18 cellular contexts compared by ENCODE assay signal in the genomic region with DNA sequence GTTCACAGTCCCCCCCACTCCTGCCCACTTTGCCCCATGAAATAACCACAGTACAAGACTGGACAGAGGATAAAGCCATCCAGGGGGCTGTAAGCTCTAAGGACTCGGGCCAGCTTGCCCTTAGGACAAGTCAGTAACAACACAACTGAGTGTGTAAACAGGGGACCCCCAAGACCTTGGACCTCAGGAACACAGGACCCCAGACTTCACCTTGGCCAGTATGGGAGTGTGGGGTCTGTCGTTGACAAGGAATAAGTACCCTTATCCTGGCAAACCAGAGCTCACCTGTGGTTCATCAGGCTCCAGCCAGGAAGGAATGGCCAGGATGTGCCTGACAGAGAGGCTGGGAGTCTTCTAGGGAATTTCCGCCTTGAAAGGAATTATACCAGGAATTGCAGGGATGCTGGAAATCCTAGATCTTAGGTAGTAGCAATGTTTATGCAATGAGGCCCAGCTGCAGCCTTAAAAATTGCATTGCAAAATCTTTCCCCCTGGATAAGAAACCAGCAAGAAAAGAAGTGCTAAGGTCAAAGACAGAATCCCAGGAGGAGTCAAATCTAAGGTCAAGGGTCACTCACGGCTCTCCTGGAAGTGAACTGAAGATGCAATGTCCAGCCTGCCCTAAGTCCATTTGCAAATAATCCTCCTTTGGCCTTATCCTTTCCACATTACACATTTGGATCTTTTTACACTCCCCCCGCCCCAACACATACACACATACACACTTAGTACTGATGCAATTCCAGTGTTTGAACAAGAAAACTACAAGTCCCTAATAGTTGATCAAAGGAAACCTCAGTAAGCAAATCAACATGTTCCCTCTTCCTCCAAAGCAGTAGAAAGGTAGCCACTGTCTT. TPM values are rescaled to one million over a fixed set of nuclear protein-coding genes. Genes with fewer than 3 reads are reported as not detected.
DNase-seq lines count a peak whose midpoint lies in the region; ATAC-seq, FAIRE-seq and TF ChIP-seq lines count a peak whose summit lies in the region.
"Had no signal": no experiment of that assay in that cellular context is flagged by ENCODE, and none has a peak within 500 bp of the region (broad histone marks: within the 10 kb centered on the region; RNA-seq: fewer than 3 reads in every experiment).

No MANE protein-coding gene starts in this region.

- DNase-seq in natural killer cell treated with Interleukin-12 subunit alpha and Interleukin-12 subunit beta and Interleukin-15 and Interleukin-18, amount 100 ng/mL, for 72 hours (ENCODE audit: low spot score): peak; percentile 38
- no peak for DNase-seq in natural killer cell
- DNase-seq in K562 (ENCODE audit: extremely low read depth in 1 of 4, low spot score in 3 of 4): no peak
- peak; percentile 71 for DNase-seq in mesenteric fat pad (ENCODE audit: low spot score)
- DNase-seq in mesenchymal stem cell: no peak
- DNase-seq in activated CD8-positive, alpha-beta memory T cell treated with anti-CD3 and anti-CD28 coated beads, Interleukin-2, amount 10 ng/mL, durations not matched to agents 7 days and 5 days: no peak
- DNase-seq in activated CD8-positive, alpha-beta memory T cell treated with anti-CD3 and anti-CD28 coated beads, Interleukin-2, amount 50 U/mL, for 4 hours: no peak
- DNase-seq: ACHN; C1 segment of cervical spinal cord; CD4-positive, alpha-beta T cell; DMS79; HFFc6 had no signal

- no peak overlapping the region for H3K4ac ChIP-seq in mesenchymal stem cell (ENCODE audit: low read depth in 1 of 2, low read length in 2 of 2)

- H3K36me3 ChIP-seq in K562 (ENCODE audit: control insufficient read depth, insufficient read depth, low read length): no peaks in the 10 kb centered on the region
- peaks cover 0 to 3% of the 10 kb centered on the region in 2 experiments for H3K36me3 ChIP-seq in mesenchymal stem cell (ENCODE audit: control insufficient read depth in 1 of 2, insufficient read depth in 2 of 2, low read depth in 1 of 2, low read length in 2 of 2)
- H3K36me3 ChIP-seq: HAP-1 had no signal

- no peak overlapping the region for H2BK120ac ChIP-seq in mesenchymal stem cell (ENCODE audit: low read depth, low read length)

- no peak overlapping the region for H3K23ac ChIP-seq in mesenchymal stem cell (ENCODE audit: low read length in 2 of 2)

- H4K20me1 ChIP-seq in K562 (replicated peaks; ENCODE audit: control insufficient read depth, insufficient read depth, low read length): peaks cover 3% of the 10 kb centered on the region; the same call in 1 of the 2 replicates

- intact Hi-C loops in natural killer cell (cut with micrococcal nuclease): no loop called here
- intact Hi-C loops in K562 (cut with micrococcal nuclease): loop anchor here (10.0 kb wide), 1 partner anchor 230 kb away; no protein-coding TSS in a partner anchor

- no TSS peak for BruUV-seq in K562 (replicated peaks; lab: Mats Ljungman, UMichigan)

- H2AK5ac ChIP-seq in mesenchymal stem cell (ENCODE audit: low read length, severe bottlenecking): no peak overlapping the region

- no peak for TF ChIP-seq EP300 in K562 (IDR thresholded peaks at IDR 0.05; ENCODE audit: low read length)

- H3K27ac Mint-ChIP-seq in natural killer cell treated with Interleukin-12 subunit alpha and Interleukin-12 subunit beta and Interleukin-15 and Interleukin-18, amount 100 ng/mL, for 72 hours: no peak overlapping the region
- no peak overlapping the region for H3K27ac Mint-ChIP-seq in natural killer cell
- H3K27ac Mint-ChIP-seq in activated CD8-positive, alpha-beta memory T cell treated with anti-CD3 and anti-CD28 coated beads, Interleukin-2, amount 10 ng/mL, durations not matched to agents 7 days and 5 days: no peak overlapping the region
- H3K27ac Mint-ChIP-seq: CD4-positive, alpha-beta T cell; HFFc6 had no signal

- no peak overlapping the region for H2BK12ac ChIP-seq in mesenchymal stem cell (ENCODE audit: low read length in 2 of 2)

- no peak for TF ChIP-seq RAD21 in K562 (CRISPR knock-in tag; conservative IDR thresholded peaks at IDR 0.05 in 1 of 2, IDR thresholded peaks at IDR 0.05 in 1 of 2)

- CTCF ChIA-PET in K562 (lab: Yijun Ruan, JAX; ENCODE audit: low intra/inter-chr PET ratio): no interaction called here
- CTCF ChIA-PET in activated CD8-positive, alpha-beta memory T cell treated with anti-CD3 and anti-CD28 coated beads, Interleukin-2, amount 10 ng/mL, durations not matched to agents 7 days and 5 days (lab: Charles Lee): interaction anchor here (0.7 to 6.5 kb wide), 9 partner anchors 8 to 230 kb away, joined by 3 to 70 read pairs (median 3); no protein-coding TSS in a partner anchor

- H3K27me3 Mint-ChIP-seq in natural killer cell treated with Interleukin-12 subunit alpha and Interleukin-12 subunit beta and Interleukin-15 and Interleukin-18, amount 100 ng/mL, for 72 hours: peaks cover 7 to 18% of the 10 kb centered on the region in 2 donors
- H3K27me3 Mint-ChIP-seq in natural killer cell (ENCODE audit: low read depth in 2 of 2): peaks cover 6 to 7% of the 10 kb centered on the region in 2 donors
- peaks cover 44% of the 10 kb centered on the region for H3K27me3 Mint-ChIP-seq in activated CD8-positive, alpha-beta memory T cell treated with anti-CD3 and anti-CD28 coated beads, Interleukin-2, amount 10 ng/mL, durations not matched to agents 7 days and 5 days

- peaks cover 0 to 14% of the 10 kb centered on the region in 2 experiments; a peak in 3 of 5 replicates for H3K27me3 ChIP-seq in K562 (ENCODE audit: control insufficient read depth in 2 of 2, insufficient read depth in 2 of 2, low read length in 2 of 2)
- peaks cover 8 to 41% of the 10 kb centered on the region in 2 experiments for H3K27me3 ChIP-seq in mesenchymal stem cell (ENCODE audit: control insufficient read depth in 1 of 2, insufficient read depth in 1 of 2, low read length in 2 of 2)

- H3K18ac ChIP-seq in mesenchymal stem cell (ENCODE audit: low read depth in 1 of 2, low read length in 2 of 2): no peak overlapping the region

- H3K4me3 ChIP-seq in K562 (no peak overlapping the region), mesenchymal stem cell (ENCODE audit: insufficient read depth in 1 of 2, low read depth in 1 of 2, low read length in 2 of 2) (no peak overlapping the region)
- H3K4me3 ChIP-seq: GM12878, HAP-1 had no signal

- no peak for TF ChIP-seq CTCF in natural killer cell (IDR thresholded peaks at IDR 0.05)
- TF ChIP-seq CTCF in K562 (IDR thresholded peaks at IDR 0.05 in 2 of 3, conservative IDR thresholded peaks at IDR 0.05 in 1 of 3; ENCODE audit: insufficient read depth in 2 of 3, low read depth in 1 of 3, low read length in 3 of 3): no peak

- H3K4me1 ChIP-seq in K562 (replicated peaks in 1 of 2; ENCODE audit: control insufficient read depth in 2 of 2, insufficient read depth in 2 of 2, low read length in 2 of 2): peaks cover 5 to 15% of the 10 kb centered on the region in 2 experiments; a peak in 3 of 5 replicates
- H3K4me1 ChIP-seq in mesenchymal stem cell (ENCODE audit: control insufficient read depth, insufficient read depth, low read depth, low read length): peaks cover 13% of the 10 kb centered on the region
- H3K4me1 ChIP-seq: HAP-1 had no signal

- no peak overlapping the region for H2BK15ac ChIP-seq in mesenchymal stem cell (ENCODE audit: low read depth, poor library complexity, severe bottlenecking)

- no peaks in the 10 kb centered on the region for H3K9me3 Mint-ChIP-seq in natural killer cell treated with Interleukin-12 subunit alpha and Interleukin-12 subunit beta and Interleukin-15 and Interleukin-18, amount 100 ng/mL, for 72 hours
- H3K9me3 Mint-ChIP-seq in natural killer cell: no peaks in the 10 kb centered on the region
- H3K9me3 Mint-ChIP-seq in activated CD8-positive, alpha-beta memory T cell treated with anti-CD3 and anti-CD28 coated beads, Interleukin-2, amount 10 ng/mL, durations not matched to agents 7 days and 5 days (ENCODE audit: low read depth): no peaks in the 10 kb centered on the region
- H3K9me3 Mint-ChIP-seq: CD4-positive, alpha-beta T cell; HFFc6 had no signal

- TF ChIP-seq POLR2A in K562 (conservative IDR thresholded peaks at IDR 0.05): no peak

- POLR2A ChIA-PET in K562 (lab: Yijun Ruan, JAX): interaction anchor here (0.6 to 1.1 kb wide), 4 partner anchors 9 to 524 kb away, joined by 3 to 4 read pairs (median 3); no protein-coding TSS in a partner anchor

- H3K79me1 ChIP-seq in mesenchymal stem cell (replicated peaks; ENCODE audit: low read length, poor library complexity, severe bottlenecking): no peaks in the 10 kb centered on the region

- H3K9me3 ChIP-seq in K562 (replicated peaks; ENCODE audit: control insufficient read depth, insufficient read depth, low read depth, low read length) (no peaks in the 10 kb centered on the region), mesenchymal stem cell (ENCODE audit: control insufficient read depth, low read length) (no peaks in the 10 kb centered on the region)
- H3K9me3 ChIP-seq: HAP-1 had no signal

- H4K8ac ChIP-seq in mesenchymal stem cell (ENCODE audit: low read length): no peak overlapping the region

- no peak overlapping the region for H3K27ac ChIP-seq in K562 (ENCODE audit: extremely low read depth, low read depth, low read length)
- H3K27ac ChIP-seq in mesenchymal stem cell (ENCODE audit: low read length, poor library complexity, severe bottlenecking): no peak overlapping the region
- H3K27ac ChIP-seq: HL-60 had no signal

- no peak overlapping the region for H2BK5ac ChIP-seq in mesenchymal stem cell (ENCODE audit: low read depth, low read length, poor library complexity, severe bottlenecking)

- H3K4me3 Mint-ChIP-seq in natural killer cell treated with Interleukin-12 subunit alpha and Interleukin-12 subunit beta and Interleukin-15 and Interleukin-18, amount 100 ng/mL, for 72 hours: no peak overlapping the region
- H3K4me3 Mint-ChIP-seq in natural killer cell: no peak overlapping the region
- no peak overlapping the region for H3K4me3 Mint-ChIP-seq in activated CD8-positive, alpha-beta memory T cell treated with anti-CD3 and anti-CD28 coated beads, Interleukin-2, amount 10 ng/mL, durations not matched to agents 7 days and 5 days
- H3K4me3 Mint-ChIP-seq: CD4-positive, alpha-beta T cell; HFFc6 had no signal

- H3K79me2 ChIP-seq in K562 (ENCODE audit: control insufficient read depth, insufficient read depth, low read length): no peaks in the 10 kb centered on the region

- H3K14ac ChIP-seq in mesenchymal stem cell (ENCODE audit: low read length in 2 of 2): no peak overlapping the region

- no peaks in the 10 kb centered on the region for H3K9me1 ChIP-seq in K562 (ENCODE audit: control insufficient read depth, insufficient read depth, low read length)

- in situ Hi-C loops in K562 (cut with MboI): no loop called here

- no peak overlapping the region for H3K4me2 ChIP-seq in K562 (ENCODE audit: insufficient read depth, low read length)
- no peak overlapping the region for H3K4me2 ChIP-seq in mesenchymal stem cell (ENCODE audit: low read length, poor library complexity, severe bottlenecking)

- H3K36me3 Mint-ChIP-seq in natural killer cell treated with Interleukin-12 subunit alpha and Interleukin-12 subunit beta and Interleukin-15 and Interleukin-18, amount 100 ng/mL, for 72 hours: no peaks in the 10 kb centered on the region
- no peaks in the 10 kb centered on the region for H3K36me3 Mint-ChIP-seq in natural killer cell
- H3K36me3 Mint-ChIP-seq in activated CD8-positive, alpha-beta memory T cell treated with anti-CD3 and anti-CD28 coated beads, Interleukin-2, amount 10 ng/mL, durations not matched to agents 7 days and 5 days: no peaks in the 10 kb centered on the region

- H3K9ac ChIP-seq in K562 (ENCODE audit: insufficient read depth in 1 of 2, low read depth in 2 of 2, low read length in 2 of 2): no peak overlapping the region
- no peak overlapping the region for H3K9ac ChIP-seq in mesenchymal stem cell (ENCODE audit: low read length)

- 5% methylated on average over 5 of the region's 5 CpGs for WGBS in K562 (ENCODE audit: insufficient coverage, low coverage, missing lambda C conversion rate)
- WGBS in mesenchymal stem cell: 70% methylated on average over 5 of the region's 5 CpGs

- no peak overlapping the region for H4K91ac ChIP-seq in mesenchymal stem cell (ENCODE audit: low read length)

- H2AFZ ChIP-seq in K562 (ENCODE audit: low read depth, low read length) (no peak overlapping the region), mesenchymal stem cell (ENCODE audit: low read depth, low read length) (no peak overlapping the region)

- ATAC-seq in natural killer cell treated with Interleukin-12 subunit alpha and Interleukin-12 subunit beta and Interleukin-15 and Interleukin-18, amount 100 ng/mL, for 72 hours: no peak
- ATAC-seq in natural killer cell (no peak), K562 (no peak), GM18907 (IDR thresholded peaks at IDR 0.05; ENCODE audit: unreplicated experiment) (no peak)
- ATAC-seq in activated CD8-positive, alpha-beta memory T cell treated with anti-CD3 and anti-CD28 coated beads, Interleukin-2, amount 10 ng/mL, durations not matched to agents 7 days and 5 days: no peak
- ATAC-seq: GM12878 had no signal

- peaks cover 21 to 23% of the 10 kb centered on the region in 2 donors for H3K4me1 Mint-ChIP-seq in natural killer cell treated with Interleukin-12 subunit alpha and Interleukin-12 subunit beta and Interleukin-15 and Interleukin-18, amount 100 ng/mL, for 72 hours (ENCODE audit: low read depth in 2 of 2)
- peaks cover 0 to 17% of the 10 kb centered on the region in 2 donors for H3K4me1 Mint-ChIP-seq in natural killer cell
- peaks cover 24% of the 10 kb centered on the region for H3K4me1 Mint-ChIP-seq in activated CD8-positive, alpha-beta memory T cell treated with anti-CD3 and anti-CD28 coated beads, Interleukin-2, amount 10 ng/mL, durations not matched to agents 7 days and 5 days

- FAIRE-seq in K562 (lab: Jason Lieb, UNC): no peak
- FAIRE-seq: GM12878, GM18507, H1 had no signal

RNA-seq across cellular contexts. Expression of a gene that starts 27.3 kb away (rescaled TPM):
- 10 to 100 TPM in 1 of 2 donors, 1 to 10 TPM in 1; 4.5 to 10.3 TPM for total RNA-seq in natural killer cell treated with Interleukin-12 subunit alpha and Interleukin-12 subunit beta and Interleukin-15 and Interleukin-18, amount 100 ng/mL, for 72 hours
- total RNA-seq in natural killer cell (10 to 100 TPM in 2 of 3 donors, 1 to 10 TPM in 1; 9.8 to 16.4 (median 16.3) TPM), K562 (2014; rRNA removed) (3.8 and 3.9 TPM in 2 replicates), K562 (2014; rRNA removed; fragmentation: Illumina TruSeq; extraction: Trizol) (7.7 and 7.8 TPM in 2 replicates), K562 (2015; rRNA removed; fragmentation: Illumina TruSeq; extraction: Trizol) (7.1 and 7.6 TPM in 2 replicates), K562 (2021) (6.0 and 6.1 TPM in 2 replicates), mesenteric fat pad (15.1 TPM)
- total RNA-seq in K562 (2011; cell fraction: chromatin; rRNA removed; ENCODE audit: low replicate concordance): 3.0 and 5.1 TPM in 2 replicates
- total RNA-seq in K562 (2011; cell fraction: nucleolus; rRNA removed): 1.5 and 2.1 TPM in 2 replicates
- total RNA-seq in K562 (2011; cell fraction: nucleoplasm; rRNA removed): 2.3 and 3.0 TPM in 2 replicates
- polyA plus RNA-seq in K562 (2011; rRNA removed) (5.0 and 5.2 TPM in 2 replicates), K562 (2014; fragmentation: Illumina TruSeq; extraction: Trizol) (6.2 and 6.4 TPM in 2 replicates), K562 (2014; fragmentation: Nextera tagmentation; extraction: Ambion mirVana) (1 to 10 TPM; 2.2 to 2.3 TPM), K562 (2014; rRNA removed) (3.8 and 3.9 TPM in 2 replicates)
- 1.4 and 2.7 TPM in 2 replicates for polyA plus RNA-seq in K562 (2011; cell fraction: cytosol; rRNA removed)
- 3.0 and 4.2 TPM in 2 replicates for polyA plus RNA-seq in K562 (2011; cell fraction: nucleus; rRNA removed)
- 5.0 and 8.7 TPM in 2 replicates for polyA plus RNA-seq in K562 (2012)
- 7.2 and 8.5 TPM in 2 replicates for polyA minus RNA-seq in K562 (2011; rRNA and poly(A)+ RNA removed)
- 2.3 and 3.4 TPM in 2 replicates for polyA minus RNA-seq in K562 (2011; cell fraction: cytosol; rRNA and poly(A)+ RNA removed)
- polyA minus RNA-seq in K562 (2011; cell fraction: nucleus; rRNA and poly(A)+ RNA removed): 2.6 and 4.0 TPM in 2 replicates
- polyA plus RNA-seq in mesenchymal stem cell (2013, experiment 1 of 2): 4.8 TPM
- 4.8 TPM for polyA plus RNA-seq in mesenchymal stem cell (2013, experiment 2 of 2)
- 10 to 100 TPM; 10.3 to 15.3 TPM for total RNA-seq in activated CD8-positive, alpha-beta memory T cell treated with anti-CD3 and anti-CD28 coated beads, Interleukin-2, amount 10 ng/mL, durations not matched to agents 7 days and 5 days

Comparison
In these comparisons a context has a peak if more than half of its experiments do, and no peak if none do; other contexts are left out.
1. DNase-seq: peak in natural killer cell treated with Interleukin-12 subunit alpha and Interleukin-12 subunit beta and Interleukin-15 and Interleukin-18, amount 100 ng/mL, for 72 hours (single experiment) and mesenteric fat pad (single experiment); none in natural killer cell (single experiment), K562 (0 of 4), mesenchymal stem cell (single experiment), activated CD8-positive, alpha-beta memory T cell treated with anti-CD3 and anti-CD28 coated beads, Interleukin-2, amount 10 ng/mL, durations not matched to agents 7 days and 5 days (single experiment) and activated CD8-positive, alpha-beta memory T cell treated with anti-CD3 and anti-CD28 coated beads, Interleukin-2, amount 50 U/mL, for 4 hours (single experiment).